ENCODE assay signal across 10 cellular contexts in the genomic region with DNA sequence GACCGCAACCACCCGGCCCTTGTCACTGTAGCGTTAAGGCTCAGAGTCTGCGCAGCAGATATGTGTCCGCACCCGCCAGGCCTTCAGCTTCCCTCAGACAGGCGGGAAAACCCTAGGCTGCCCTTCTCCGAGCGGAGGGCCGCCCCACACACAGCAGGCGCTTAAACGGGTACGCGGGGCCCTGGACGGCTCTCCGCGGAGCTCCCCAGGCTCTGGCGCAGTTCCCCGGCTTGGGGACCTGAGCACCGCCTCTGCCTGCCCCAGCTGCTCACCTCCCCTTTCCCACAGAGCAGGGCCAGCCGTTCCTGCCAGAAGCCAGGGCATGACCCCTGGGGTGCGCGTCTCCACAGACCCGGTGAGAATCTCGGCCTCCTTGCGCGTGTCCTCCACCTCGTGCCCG. TPM values are rescaled to one million over a fixed set of nuclear protein-coding genes. Genes with fewer than 3 reads are reported as not detected.
DNase-seq lines count a peak whose midpoint lies in the region; ATAC-seq and TF ChIP-seq lines count a peak whose summit lies in the region.
"Had no signal": no experiment of that assay in that cellular context is flagged by ENCODE, and none has a peak within 500 bp of the region (broad histone marks: within the 10 kb centered on the region; RNA-seq: fewer than 3 reads in every experiment).

No MANE protein-coding gene starts in this region.

- H3K4me3 ChIP-seq in fibroblast of mammary gland (ENCODE audit: control insufficient read depth, low read depth, low read length), result peak overlapping the region; percentile 43
- peak overlapping the region; percentile 62 for H3K4me3 ChIP-seq in neural progenitor cell

- POLR2A ChIA-PET in T-cell (lab: Charles Lee), result interaction anchor here (0.6 kb wide), 2 partner anchors 42 to 210 kb away, joined by 3 read pairs; partner anchors contain the start of gene ZNF587 (in 1 of the 2)
- POLR2A ChIA-PET in RWPE1 (lab: Yijun Ruan, JAX; ENCODE audit: low non-redundant PET), result no interaction called here

- no peak for TF ChIP-seq CTCF in 22Rv1 (IDR thresholded peaks at IDR 0.05)
- TF ChIP-seq CTCF in fibroblast of mammary gland (conservative IDR thresholded peaks at IDR 0.05; ENCODE audit: control insufficient read depth, insufficient read depth, low read depth, low read length), result no peak
- no peak for TF ChIP-seq CTCF in neural progenitor cell (IDR thresholded peaks at IDR 0.05)
- TF ChIP-seq CTCF in RWPE1 (conservative IDR thresholded peaks at IDR 0.05; ENCODE audit: low read depth), result no peak

- H3K9ac ChIP-seq in neural progenitor cell, result no peak overlapping the region

- DNase-seq in T-cell (peak in 1 of 34 experiments; percentile 8), fibroblast of mammary gland (ENCODE audit: low read depth) (no peak), neural progenitor cell (ENCODE audit: low spot score) (no peak), NCI-H526 treated with DMSO at 0.1 percent for 48 hours (lab: John Stamatoyannopoulos, UW) (no peak), RWPE1 (ENCODE audit: low spot score) (no peak)
- DNase-seq: GOT3, Karpas-422 had no signal

- H3K36me3 Mint-ChIP-seq in T-cell, result peaks cover 36% of the 10 kb centered on the region
- peaks cover 13% of the 10 kb centered on the region for H3K36me3 Mint-ChIP-seq in neural progenitor cell

- CTCF ChIA-PET in T-cell (lab: Charles Lee), result no interaction called here
- CTCF ChIA-PET in RWPE1 (lab: Yijun Ruan, JAX), result no interaction called here

- H3K4me1 Mint-ChIP-seq in T-cell (peaks cover 5 to 9% (median 8%) of the 10 kb centered on the region in 3 donors), neural progenitor cell (peaks cover 3% of the 10 kb centered on the region)

- H3K27me3 Mint-ChIP-seq in T-cell, result peaks cover 13 to 31% of the 10 kb centered on the region in 2 donors
- H3K27me3 Mint-ChIP-seq in neural progenitor cell (ENCODE audit: insufficient read depth, low read depth), result peaks cover 13% of the 10 kb centered on the region

- H3K27ac Mint-ChIP-seq in T-cell (no peak overlapping the region), neural progenitor cell (no peak overlapping the region)

- H3K36me3 ChIP-seq in neural progenitor cell, result peaks cover 3% of the 10 kb centered on the region

- peaks cover 11 to 40% (median 34%) of the 10 kb centered on the region in 3 donors for H3K9me3 Mint-ChIP-seq in T-cell
- peaks cover 67% of the 10 kb centered on the region for H3K9me3 Mint-ChIP-seq in neural progenitor cell

- no peaks in the 10 kb centered on the region for H3K27me3 ChIP-seq in neural progenitor cell

- H3K9me3 ChIP-seq in neural progenitor cell (ENCODE audit: low read depth), result peaks cover 3% of the 10 kb centered on the region

- H4K20me1 ChIP-seq in neural progenitor cell (ENCODE audit: low read depth), result no peaks in the 10 kb centered on the region

- TF ChIP-seq POLR2A in GM18505 (IDR thresholded peaks at IDR 0.05; ENCODE audit: borderline replicate concordance, extremely low read depth, insufficient read depth, insufficient read length), result no peak

- peaks cover 8% of the 10 kb centered on the region for H3K4me1 ChIP-seq in neural progenitor cell

- peak overlapping the region; percentile 71 for H3K4me2 ChIP-seq in neural progenitor cell

- H3K27ac ChIP-seq in 22Rv1 (peak overlapping the region; percentile 34; the same call in 1 of the 2 replicates), neural progenitor cell (no peak overlapping the region), RWPE1 (no peak overlapping the region)

- peak overlapping the region; percentile 36 to 79 (median 49) for H3K4me3 Mint-ChIP-seq in T-cell
- no peak overlapping the region for H3K4me3 Mint-ChIP-seq in neural progenitor cell

- no peaks in the 10 kb centered on the region for H3K79me2 ChIP-seq in neural progenitor cell (ENCODE audit: low read depth)

- peaks cover 6% of the 10 kb centered on the region for H3F3A ChIP-seq in neural progenitor cell (ENCODE audit: low read depth)

- no peak for ATAC-seq in T-cell (replicated peaks in 1 of 4)
- ATAC-seq in activated CD4-positive, CD25-positive, alpha-beta regulatory T cell treated with anti-CD3 and anti-CD28 coated beads, Interleukin-2, amount 50 U/mL, for 24 hours, result no peak
- ATAC-seq in GM18505 (IDR thresholded peaks at IDR 0.05; ENCODE audit: unreplicated experiment), result no peak

- H2AFZ ChIP-seq in neural progenitor cell (replicated peaks), result peak overlapping the region; percentile 27

RNA-seq across cellular contexts. Expression of gene ZNF135, which starts 0.6 kb away (rescaled TPM):
- total RNA-seq in T-cell (1 to 10 TPM; 1.2 to 2.8 (median 2.1) TPM), neural progenitor cell (ENCODE audit: low replicate concordance) (9.5 and 11.1 TPM in 2 replicates)

RNA-seq across cellular contexts. Expression of gene ZSCAN1, which starts 25.9 kb away (rescaled TPM):
- total RNA-seq in T-cell (not detected), neural progenitor cell (ENCODE audit: low replicate concordance) (0.67 and 4.1 TPM in 2 replicates)

RNA-seq across cellular contexts. Expression of gene ZSCAN18, which starts 38.4 kb away (rescaled TPM):
- total RNA-seq in T-cell, result 10 to 100 TPM; 45.3 to 62.6 (median 52.4) TPM
- 49.1 and 144 TPM in 2 replicates for total RNA-seq in neural progenitor cell (ENCODE audit: low replicate concordance)

RNA-seq across cellular contexts. Expression of gene ZNF606, which starts 57.1 kb away (rescaled TPM):
- total RNA-seq in T-cell (10 to 100 TPM in 4 of 5 donors, 1 to 10 TPM in 1; 8.2 to 40.5 (median 26.4) TPM), neural progenitor cell (ENCODE audit: low replicate concordance) (48.7 and 50.9 TPM in 2 replicates)
